ENCODE assay signal across 17 cellular contexts in genomic region chr19:18867751-18868150, GRCh38. TPM values are rescaled to one million over a fixed set of nuclear protein-coding genes. Genes with fewer than 3 reads are reported as not detected.
DNase-seq lines count a peak whose midpoint lies in the region; ATAC-seq, FAIRE-seq and TF ChIP-seq lines count a peak whose summit lies in the region.
"Had no signal": no experiment of that assay in that cellular context is flagged by ENCODE, and none has a peak within 500 bp of the region (broad histone marks: within the 10 kb centered on the region; RNA-seq: fewer than 3 reads in every experiment).

No MANE protein-coding gene starts in this region.

- H3K36me3 Mint-ChIP-seq in central memory CD8-positive, alpha-beta T cell (ENCODE audit: insufficient read depth): peaks cover 37% of the 10 kb centered on the region
- peaks cover 19% of the 10 kb centered on the region for H3K36me3 Mint-ChIP-seq in osteocyte (ENCODE audit: unreplicated experiment)

- H3K27ac ChIP-seq in RWPE1: peak overlapping the region; percentile 65
- H3K27ac ChIP-seq: A549, Peyer's patch had no signal

- POLR2A ChIA-PET in RWPE1 (lab: Yijun Ruan, JAX; ENCODE audit: low non-redundant PET): no interaction called here

- DNase-seq in ELF-1 (ENCODE audit: low read depth, low spot score): peak; percentile 57
- DNase-seq in RWPE1 (ENCODE audit: low spot score): no peak
- no peak for DNase-seq in central memory CD8-positive, alpha-beta T cell (ENCODE audit: low spot score in 2 of 2)
- DNase-seq in midbrain (lab: John Stamatoyannopoulos, UW): peak; percentile 13
- no peak for DNase-seq in DMS153 treated with DMSO at 0.1 percent for 48 hours (lab: John Stamatoyannopoulos, UW; ENCODE audit: unreplicated experiment)
- no peak for DNase-seq in frontal cortex (ENCODE audit: low spot score in 2 of 2)
- DNase-seq in osteocyte (ENCODE audit: extremely low spot score, unreplicated experiment): no peak
- DNase-seq: HCEC 1CT, KG1, NCI-H1436 treated with DMSO at 0.1 percent for 48 hours, NCI-H2081, NCI-H510A treated with DMSO at 0.1 percent for 48 hours, NCI-H82, SHP77 treated with DMSO at 0.1 percent for 48 hours had no signal

- H3K27me3 Mint-ChIP-seq in central memory CD8-positive, alpha-beta T cell: no peaks in the 10 kb centered on the region
- H3K27me3 Mint-ChIP-seq in osteocyte (ENCODE audit: unreplicated experiment): no peaks in the 10 kb centered on the region

- FAIRE-seq in frontal cortex (lab: Jason Lieb, UNC): no peak
- FAIRE-seq: A549 had no signal

- TF ChIP-seq CTCF in RWPE1 (conservative IDR thresholded peaks at IDR 0.05; ENCODE audit: low read depth): no peak
- TF ChIP-seq CTCF in osteocyte (IDR thresholded peaks at IDR 0.05): no peak

- H3K27ac Mint-ChIP-seq in central memory CD8-positive, alpha-beta T cell (ENCODE audit: low read depth): no peak overlapping the region
- H3K27ac Mint-ChIP-seq in osteocyte (ENCODE audit: unreplicated experiment): no peak overlapping the region

- peak overlapping the region; percentile 18 for H3K4me3 Mint-ChIP-seq in central memory CD8-positive, alpha-beta T cell
- H3K4me3 Mint-ChIP-seq in osteocyte (ENCODE audit: unreplicated experiment): no peak overlapping the region

- CTCF ChIA-PET in RWPE1 (lab: Yijun Ruan, JAX): interaction anchor here (0.6 to 1.4 kb wide), 4 partner anchors 13 to 173 kb away, joined by 3 to 6 read pairs (median 4); no protein-coding TSS in a partner anchor

- no peak for ATAC-seq in central memory CD8-positive, alpha-beta T cell (replicated peaks; ENCODE audit: extremely low read depth, poor library complexity, severe bottlenecking)
- ATAC-seq: A549 had no signal

- peaks cover 12% of the 10 kb centered on the region for H3K4me1 Mint-ChIP-seq in central memory CD8-positive, alpha-beta T cell
- H3K4me1 Mint-ChIP-seq in osteocyte (ENCODE audit: unreplicated experiment): peaks cover 11% of the 10 kb centered on the region

- no peaks in the 10 kb centered on the region for H3K9me3 Mint-ChIP-seq in central memory CD8-positive, alpha-beta T cell
- no peaks in the 10 kb centered on the region for H3K9me3 Mint-ChIP-seq in osteocyte (ENCODE audit: unreplicated experiment)

RNA-seq across cellular contexts. Expression of gene CERS1, which starts 28.2 kb away (rescaled TPM):
- 21.2 TPM for total RNA-seq in frontal cortex
- total RNA-seq in osteocyte: 6.5 and 8.5 TPM in 2 replicates
- total RNA-seq: Daoy, Peyer's patch had no signal

RNA-seq across cellular contexts. Expression of gene UPF1, which starts 36.0 kb away (rescaled TPM):
- total RNA-seq in frontal cortex (38.3 TPM), osteocyte (58.0 and 64.2 TPM in 2 replicates)

RNA-seq across cellular contexts. Expression of gene COPE, which starts 51.4 kb away (rescaled TPM):
- total RNA-seq in frontal cortex (92.5 TPM), osteocyte (162 and 175 TPM in 2 replicates)

RNA-seq across cellular contexts. Expression of gene DDX49, which starts 51.8 kb away (rescaled TPM):
- total RNA-seq in frontal cortex: 66.9 TPM
- 59.7 and 63.9 TPM in 2 replicates for total RNA-seq in osteocyte

Comparison
In these comparisons a context has a peak if more than half of its experiments do, and no peak if none do; other contexts are left out.
1. DNase-seq: peak in ELF-1 (single experiment) and midbrain (single experiment); none in RWPE1 (single experiment), central memory CD8-positive, alpha-beta T cell (0 of 2), DMS153 treated with DMSO at 0.1 percent for 48 hours (single experiment), frontal cortex (0 of 2) and osteocyte (single experiment).